In the genomic region with DNA sequence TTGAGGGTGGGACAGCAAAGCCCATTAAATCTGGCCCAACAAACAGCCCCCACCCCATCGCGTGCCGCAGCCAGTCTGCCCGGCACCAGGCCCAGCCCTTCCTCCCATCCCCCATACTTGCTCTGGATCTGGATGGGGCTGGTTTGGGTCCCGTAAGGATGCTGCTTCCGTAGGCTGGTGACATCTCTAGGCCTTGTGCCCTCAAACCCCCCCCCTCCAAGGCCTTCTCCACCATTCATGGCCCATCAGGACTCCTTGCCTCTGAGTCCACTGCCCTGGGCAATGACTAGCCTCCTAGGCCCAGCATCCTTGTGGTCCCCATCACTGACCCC, we compare ENCODE assay signal across 15 cellular contexts. TPM values are rescaled to one million over a fixed set of nuclear protein-coding genes. Genes with fewer than 3 reads are reported as not detected.
DNase-seq lines count a peak whose midpoint lies in the region; ATAC-seq, FAIRE-seq and TF ChIP-seq lines count a peak whose summit lies in the region.
"Had no signal": no experiment of that assay in that cellular context is flagged by ENCODE, and none has a peak within 500 bp of the region (broad histone marks: within the 10 kb centered on the region; RNA-seq: fewer than 3 reads in every experiment).

No MANE protein-coding gene starts in this region.

- in situ Hi-C loops in HepG2 (cut with HindIII; ENCODE audit: extremely low pct_ligation_motif_present, low pct_unique_long_range_greater_than_20kb): no loop called here
- in situ Hi-C loops in transverse colon (cut with MboI; ENCODE audit: low pct_ligation_motif_present in 1 of 4, low pct_unique_long_range_greater_than_20kb in 1 of 4, low sequenced_read_pairs in 3 of 4): no loop called here

- TF ChIP-seq POLR2A in HepG2 (IDR thresholded peaks at IDR 0.05; ENCODE audit: insufficient read depth in 1 of 2, low read depth in 2 of 2, low read length in 2 of 2) (0 out of 4 replicates have a peak, but pooled peaks have one; percentile 11 to 42), transverse colon (IDR thresholded peaks at IDR 0.05) (no peak)

- TF ChIP-seq RAD21 in HepG2 (CRISPR knock-in tag; IDR thresholded peaks at IDR 0.05): no peak

- H3K27me3 ChIP-seq in HepG2 (ENCODE audit: control insufficient read depth in 1 of 2, insufficient read depth in 2 of 2, low read length in 2 of 2) (no peaks in the 10 kb centered on the region; a peak in 1 of 5 replicates), transverse colon (no peaks in the 10 kb centered on the region)

- no peaks in the 10 kb centered on the region for H3K27me3 Mint-ChIP-seq in activated naive CD4-positive, alpha-beta T cell treated with anti-CD3 and anti-CD28 coated beads, Interleukin-2, amount 50 U/mL, for 24 hours
- peaks cover 14% of the 10 kb centered on the region for H3K27me3 Mint-ChIP-seq in activated CD4-positive, alpha-beta memory T cell treated with anti-CD3 and anti-CD28 coated beads, Interleukin-2, amount 10 ng/mL, durations not matched to agents 7 days and 5 days

- intact Hi-C loops in HepG2 (cut with micrococcal nuclease; ENCODE audit: unreplicated experiment): no loop called here
- intact Hi-C loops in transverse colon (cut with DNase I; ENCODE audit: low total_unique reads): no loop called here

- H3K36me3 ChIP-seq in HepG2 (replicated peaks in 1 of 2; ENCODE audit: control insufficient read depth in 1 of 2, insufficient read depth in 2 of 2, low read length in 2 of 2) (peaks cover 0 to 10% of the 10 kb centered on the region in 2 experiments; a peak in 4 of 5 replicates), transverse colon (no peaks in the 10 kb centered on the region)

- H2AFZ ChIP-seq in HepG2 (ENCODE audit: low read length): no peak overlapping the region

- peaks cover 25% of the 10 kb centered on the region for H4K20me1 ChIP-seq in HepG2 (ENCODE audit: insufficient read depth, low read length)

- no TSS peak for BruUV-seq in HepG2 (replicated peaks; lab: Mats Ljungman, UMichigan)

- FAIRE-seq in HepG2 (lab: Jason Lieb, UNC): peak; percentile 28

- CTCF ChIA-PET in activated CD4-positive, alpha-beta memory T cell treated with anti-CD3 and anti-CD28 coated beads, Interleukin-2, amount 10 ng/mL, durations not matched to agents 7 days and 5 days (lab: Charles Lee): interaction anchor here (0.6 kb wide), 1 partner anchor 159 kb away, joined by 4 read pairs; no protein-coding TSS in a partner anchor
- CTCF ChIA-PET in HepG2 (lab: Yijun Ruan, JAX; ENCODE audit: low intra/inter-chr PET ratio, low total read pairs): no interaction called here

- TF ChIP-seq CTCF in HepG2 (CRISPR knock-in tag; IDR thresholded peaks at IDR 0.05) (no peak), transverse colon (IDR thresholded peaks at IDR 0.05) (no peak)

- peaks cover 75% of the 10 kb centered on the region for H3K4me1 ChIP-seq in HepG2 (ENCODE audit: insufficient read depth, low read length)
- peaks cover 6 to 44% (median 35%) of the 10 kb centered on the region in 4 donors for H3K4me1 ChIP-seq in transverse colon

- H3K79me2 ChIP-seq in HepG2 (ENCODE audit: insufficient read depth, low read length): peaks cover 32% of the 10 kb centered on the region

- peak overlapping the region; percentile 47 for H3K4me3 Mint-ChIP-seq in activated naive CD4-positive, alpha-beta T cell treated with anti-CD3 and anti-CD28 coated beads, Interleukin-2, amount 50 U/mL, for 24 hours
- H3K4me3 Mint-ChIP-seq in activated CD4-positive, alpha-beta memory T cell treated with anti-CD3 and anti-CD28 coated beads, Interleukin-2, amount 10 ng/mL, durations not matched to agents 7 days and 5 days: peak overlapping the region; percentile 27

- H3K27ac Mint-ChIP-seq in activated naive CD4-positive, alpha-beta T cell treated with anti-CD3 and anti-CD28 coated beads, Interleukin-2, amount 50 U/mL, for 24 hours: no peak overlapping the region
- no peak overlapping the region for H3K27ac Mint-ChIP-seq in activated CD4-positive, alpha-beta memory T cell treated with anti-CD3 and anti-CD28 coated beads, Interleukin-2, amount 10 ng/mL, durations not matched to agents 7 days and 5 days

- no peak for DNase-seq in activated naive CD4-positive, alpha-beta T cell treated with anti-CD3 and anti-CD28 coated beads, Interleukin-2, amount 50 U/mL, for 16 hours
- DNase-seq in activated CD4-positive, alpha-beta memory T cell treated with anti-CD3 and anti-CD28 coated beads, Interleukin-2, amount 10 ng/mL, durations not matched to agents 7 days and 5 days: no peak
- peak; percentile 41 for DNase-seq in HepG2 (ENCODE audit: low spot score)
- DNase-seq in transverse colon: no peak
- DNase-seq in SW480 (ENCODE audit: low spot score): no peak
- DNase-seq in OCI-M2 (lab: John Stamatoyannopoulos, UW; ENCODE audit: unreplicated experiment): no peak
- DNase-seq: activated T-cell treated with anti-CD3 and anti-CD28 coated beads, Interleukin-2, amount 50 U/mL, for 1 hour; AML-193; GOT3; NCI-H510A; T-helper 9 cell had no signal

- peaks cover 5% of the 10 kb centered on the region for H3K36me3 Mint-ChIP-seq in activated naive CD4-positive, alpha-beta T cell treated with anti-CD3 and anti-CD28 coated beads, Interleukin-2, amount 50 U/mL, for 24 hours
- H3K36me3 Mint-ChIP-seq in activated CD4-positive, alpha-beta memory T cell treated with anti-CD3 and anti-CD28 coated beads, Interleukin-2, amount 10 ng/mL, durations not matched to agents 7 days and 5 days (ENCODE audit: low read depth): no peaks in the 10 kb centered on the region

- H3K9me3 ChIP-seq in HepG2 (ENCODE audit: low read length): no peaks in the 10 kb centered on the region
- H3K9me3 ChIP-seq in transverse colon: no peaks in the 10 kb centered on the region

- TF ChIP-seq EP300 in HepG2 (IDR thresholded peaks at IDR 0.05; ENCODE audit: low read depth in 2 of 2, low read length in 2 of 2) (no peak), HepG2 (CRISPR knock-in tag; IDR thresholded peaks at IDR 0.05; ENCODE audit: borderline replicate concordance) (no peak), transverse colon (IDR thresholded peaks at IDR 0.05; ENCODE audit: low read depth) (no peak)

- POLR2A ChIA-PET in activated CD4-positive, alpha-beta memory T cell treated with anti-CD3 and anti-CD28 coated beads, Interleukin-2, amount 10 ng/mL, durations not matched to agents 7 days and 5 days (lab: Charles Lee): interaction anchor here (0.6 to 4.4 kb wide), 4 partner anchors 10 to 144 kb away, joined by 3 to 19 read pairs (median 8); no protein-coding TSS in a partner anchor
- POLR2A ChIA-PET in HepG2 (lab: Yijun Ruan, JAX): interaction anchor here (1.1 to 3.4 kb wide), 10 partner anchors 8 to 86 kb away, joined by 3 to 27 read pairs (median 10); no protein-coding TSS in a partner anchor

- H3K27ac ChIP-seq in HepG2 (ENCODE audit: extremely low read length, insufficient read depth, low read length) (peak overlapping the region; percentile 93), transverse colon (peak overlapping the region in 3 of 4 donors; percentile 89 to 94 (median 93))

- no peaks in the 10 kb centered on the region for H3K9me3 Mint-ChIP-seq in activated naive CD4-positive, alpha-beta T cell treated with anti-CD3 and anti-CD28 coated beads, Interleukin-2, amount 50 U/mL, for 24 hours
- H3K9me3 Mint-ChIP-seq in activated CD4-positive, alpha-beta memory T cell treated with anti-CD3 and anti-CD28 coated beads, Interleukin-2, amount 10 ng/mL, durations not matched to agents 7 days and 5 days: no peaks in the 10 kb centered on the region

- peak overlapping the region; percentile 100 for H3K4me2 ChIP-seq in HepG2 (ENCODE audit: low read depth, low read length)

- peak overlapping the region; percentile 85 for H3K9ac ChIP-seq in HepG2 (ENCODE audit: insufficient read depth, low read depth, low read length)

- peak overlapping the region; percentile 75 to 84 (median 77) for H3K4me3 ChIP-seq in HepG2 (replicated peaks in 1 of 3; ENCODE audit: insufficient read depth in 1 of 3, low read depth in 2 of 3, low read length in 3 of 3)
- H3K4me3 ChIP-seq in transverse colon: no peak overlapping the region

- H3K4me1 Mint-ChIP-seq in activated naive CD4-positive, alpha-beta T cell treated with anti-CD3 and anti-CD28 coated beads, Interleukin-2, amount 50 U/mL, for 24 hours: peaks cover 17% of the 10 kb centered on the region
- peaks cover 29% of the 10 kb centered on the region for H3K4me1 Mint-ChIP-seq in activated CD4-positive, alpha-beta memory T cell treated with anti-CD3 and anti-CD28 coated beads, Interleukin-2, amount 10 ng/mL, durations not matched to agents 7 days and 5 days

- WGBS in HepG2 (ENCODE audit: low lambda C conversion rate): 0% methylated on average over 2 of the region's 6 CpGs
- WGBS in transverse colon (ENCODE audit: low coverage in 1 of 2), 2 donors: 83 to 95% methylated on average over 2 to 6 of the region's 6 CpGs

- ATAC-seq in HepG2: peak; percentile 30
- no peak for ATAC-seq in GM21528 (IDR thresholded peaks at IDR 0.05; ENCODE audit: low FRiP score, unreplicated experiment)

RNA-seq across cellular contexts. Expression of a gene that starts 0.8 kb away (rescaled TPM):
- total RNA-seq in activated CD4-positive, alpha-beta memory T cell treated with anti-CD3 and anti-CD28 coated beads, Interleukin-2, amount 10 ng/mL, durations not matched to agents 7 days and 5 days: 1 to 10 TPM; 6.4 to 6.5 TPM
- total RNA-seq in HepG2 (2016; rRNA removed; fragmentation: Illumina TruSeq; extraction: Trizol) (14.0 and 18.6 TPM in 2 replicates), transverse colon (10 to 100 TPM; 33.6 to 75.6 (median 39.4) TPM)
- total RNA-seq in HepG2 (2016; cell fraction: cytosol; rRNA removed; fragmentation: Illumina TruSeq; extraction: Trizol; ENCODE audit: low read depth): 3.1 and 3.2 TPM in 2 replicates
- 11.3 and 19.1 TPM in 2 replicates for total RNA-seq in HepG2 (2016; cell fraction: insoluble cytoplasmic fraction; rRNA removed; fragmentation: Illumina TruSeq; extraction: Trizol)
- 8.0 and 8.1 TPM in 2 replicates for total RNA-seq in HepG2 (2016; cell fraction: membrane; rRNA removed; fragmentation: Illumina TruSeq; extraction: Trizol)
- 19.9 and 21.9 TPM in 2 replicates for total RNA-seq in HepG2 (2016; cell fraction: nucleus; rRNA removed; fragmentation: Illumina TruSeq; extraction: Trizol)
- polyA plus RNA-seq in HepG2 (2011; rRNA removed): 13.7 and 21.2 TPM in 2 replicates
- 9.8 and 12.5 TPM in 2 replicates for polyA plus RNA-seq in HepG2 (2011; cell fraction: cytosol; rRNA removed)
- polyA plus RNA-seq in HepG2 (2011; cell fraction: nucleus; rRNA removed): 62.7 and 63.6 TPM in 2 replicates
- 9.6 and 14.4 TPM in 2 replicates for polyA plus RNA-seq in HepG2 (2012)
- polyA plus RNA-seq in HepG2 (2016; cell fraction: cytosol; fragmentation: Illumina TruSeq; extraction: Trizol; ENCODE audit: low read depth): 1.4 and 1.5 TPM in 2 replicates
- 10.4 and 12.3 TPM in 2 replicates for polyA plus RNA-seq in HepG2 (2016; cell fraction: insoluble cytoplasmic fraction; fragmentation: Illumina TruSeq; extraction: Trizol; ENCODE audit: low read depth)
- polyA plus RNA-seq in HepG2 (2016; cell fraction: membrane; fragmentation: Illumina TruSeq; extraction: Trizol; ENCODE audit: low read depth): 4.1 and 4.4 TPM in 2 replicates
- polyA plus RNA-seq in HepG2 (2016; cell fraction: nucleus; fragmentation: Illumina TruSeq; extraction: Trizol; ENCODE audit: insufficient read depth, low read depth): 43.0 and 45.0 TPM in 2 replicates
- polyA minus RNA-seq in HepG2 (2011; rRNA and poly(A)+ RNA removed; ENCODE audit: low replicate concordance): 18.2 and 34.3 TPM in 2 replicates
- 14.7 and 14.9 TPM in 2 replicates for polyA minus RNA-seq in HepG2 (2011; cell fraction: cytosol; rRNA and poly(A)+ RNA removed)
- 24.2 and 25.2 TPM in 2 replicates for polyA minus RNA-seq in HepG2 (2011; cell fraction: nucleus; rRNA and poly(A)+ RNA removed)

RNA-seq across cellular contexts. Expression of a gene that starts 41.3 kb away (rescaled TPM):
- total RNA-seq in activated CD4-positive, alpha-beta memory T cell treated with anti-CD3 and anti-CD28 coated beads, Interleukin-2, amount 10 ng/mL, durations not matched to agents 7 days and 5 days: 10 to 100 TPM; 15.4 to 16.1 TPM
- 0.77 and 0.90 TPM in 2 replicates for total RNA-seq in HepG2 (2016; rRNA removed; fragmentation: Illumina TruSeq; extraction: Trizol)
- 0.10 and 0.35 TPM in 2 replicates for total RNA-seq in HepG2 (2016; cell fraction: cytosol; rRNA removed; fragmentation: Illumina TruSeq; extraction: Trizol; ENCODE audit: low read depth)
- 0.76 and 1.1 TPM in 2 replicates for total RNA-seq in HepG2 (2016; cell fraction: insoluble cytoplasmic fraction; rRNA removed; fragmentation: Illumina TruSeq; extraction: Trizol)
- 0.31 and 0.69 TPM in 2 replicates for total RNA-seq in HepG2 (2016; cell fraction: membrane; rRNA removed; fragmentation: Illumina TruSeq; extraction: Trizol)
- 0.31 and 0.60 TPM in 2 replicates for total RNA-seq in HepG2 (2016; cell fraction: nucleus; rRNA removed; fragmentation: Illumina TruSeq; extraction: Trizol)
- polyA plus RNA-seq in HepG2 (2011; rRNA removed): 1.6 and 1.7 TPM in 2 replicates
- polyA plus RNA-seq in HepG2 (2011; cell fraction: cytosol; rRNA removed): 0.79 and 2.2 TPM in 2 replicates
- 1.8 and 2.6 TPM in 2 replicates for polyA plus RNA-seq in HepG2 (2011; cell fraction: nucleus; rRNA removed)
- polyA plus RNA-seq in HepG2 (2012): 0.37 and 0.85 TPM in 2 replicates
- polyA plus RNA-seq in HepG2 (2016; cell fraction: cytosol; fragmentation: Illumina TruSeq; extraction: Trizol; ENCODE audit: low read depth): 0.12 and 0.14 TPM in 2 replicates
- 0.44 and 0.88 TPM in 2 replicates for polyA plus RNA-seq in HepG2 (2016; cell fraction: insoluble cytoplasmic fraction; fragmentation: Illumina TruSeq; extraction: Trizol; ENCODE audit: low read depth)
- polyA plus RNA-seq in HepG2 (2016; cell fraction: membrane; fragmentation: Illumina TruSeq; extraction: Trizol; ENCODE audit: low read depth): 0.29 and 0.35 TPM in 2 replicates
- polyA plus RNA-seq in HepG2 (2016; cell fraction: nucleus; fragmentation: Illumina TruSeq; extraction: Trizol; ENCODE audit: insufficient read depth, low read depth): 1.00 and 1.2 TPM in 2 replicates
- polyA minus RNA-seq in HepG2 (2011; rRNA and poly(A)+ RNA removed; ENCODE audit: low replicate concordance): 0.16 and 2.7 TPM in 2 replicates
- polyA minus RNA-seq in HepG2 (2011; cell fraction: cytosol; rRNA and poly(A)+ RNA removed): 0.49 and 0.79 TPM in 2 replicates
- polyA minus RNA-seq in HepG2 (2011; cell fraction: nucleus; rRNA and poly(A)+ RNA removed): 0.75 and 0.90 TPM in 2 replicates
- 10 to 100 TPM in 1 of 4 donors, 1 to 10 TPM in 3; 1.6 to 20.2 (median 5.5) TPM for total RNA-seq in transverse colon

RNA-seq across cellular contexts. Expression of a gene that starts 53.4 kb away (rescaled TPM):
- not detected for total RNA-seq in activated CD4-positive, alpha-beta memory T cell treated with anti-CD3 and anti-CD28 coated beads, Interleukin-2, amount 10 ng/mL, durations not matched to agents 7 days and 5 days
- total RNA-seq in HepG2 (2016; rRNA removed; fragmentation: Illumina TruSeq; extraction: Trizol): not detected in 2 replicates
- not detected in 2 replicates for total RNA-seq in HepG2 (2016; cell fraction: cytosol; rRNA removed; fragmentation: Illumina TruSeq; extraction: Trizol; ENCODE audit: low read depth)
- 0.04 TPM in 1 of 2 replicates, not detected in the other for total RNA-seq in HepG2 (2016; cell fraction: insoluble cytoplasmic fraction; rRNA removed; fragmentation: Illumina TruSeq; extraction: Trizol)
- not detected in 2 replicates for total RNA-seq in HepG2 (2016; cell fraction: membrane; rRNA removed; fragmentation: Illumina TruSeq; extraction: Trizol)
- total RNA-seq in HepG2 (2016; cell fraction: nucleus; rRNA removed; fragmentation: Illumina TruSeq; extraction: Trizol): not detected in 2 replicates
- 0.05 and 0.07 TPM in 2 replicates for polyA plus RNA-seq in HepG2 (2011; rRNA removed)
- polyA plus RNA-seq in HepG2 (2011; cell fraction: cytosol; rRNA removed): 0.03 TPM in 2 replicates
- polyA plus RNA-seq in HepG2 (2011; cell fraction: nucleus; rRNA removed): 0.23 and 0.38 TPM in 2 replicates
- polyA plus RNA-seq in HepG2 (2012): 0.08 and 0.11 TPM in 2 replicates
- not detected in 2 replicates for polyA plus RNA-seq in HepG2 (2016; cell fraction: cytosol; fragmentation: Illumina TruSeq; extraction: Trizol; ENCODE audit: low read depth)
- not detected in 2 replicates for polyA plus RNA-seq in HepG2 (2016; cell fraction: insoluble cytoplasmic fraction; fragmentation: Illumina TruSeq; extraction: Trizol; ENCODE audit: low read depth)
- polyA plus RNA-seq in HepG2 (2016; cell fraction: membrane; fragmentation: Illumina TruSeq; extraction: Trizol; ENCODE audit: low read depth): not detected in 2 replicates
- polyA plus RNA-seq in HepG2 (2016; cell fraction: nucleus; fragmentation: Illumina TruSeq; extraction: Trizol; ENCODE audit: insufficient read depth, low read depth): not detected in 2 replicates
- 0.09 and 0.24 TPM in 2 replicates for polyA minus RNA-seq in HepG2 (2011; rRNA and poly(A)+ RNA removed; ENCODE audit: low replicate concordance)
- polyA minus RNA-seq in HepG2 (2011; cell fraction: cytosol; rRNA and poly(A)+ RNA removed): not detected in 2 replicates
- 0.25 and 0.39 TPM in 2 replicates for polyA minus RNA-seq in HepG2 (2011; cell fraction: nucleus; rRNA and poly(A)+ RNA removed)
- not detected for total RNA-seq in transverse colon
- total RNA-seq: glomerular endothelial cell, M059J had no signal

Comparison
In these comparisons a context has a peak if more than half of its experiments do, and no peak if none do; other contexts are left out.
1. H3K4me3 ChIP-seq: peak in HepG2 (3 of 3); none in transverse colon (0 of 4).